28 cellular contexts compared by ENCODE assay signal in genomic region chrX:47571896-47572295, GRCh38. TPM values are rescaled to one million over a fixed set of nuclear protein-coding genes. Genes with fewer than 3 reads are reported as not detected.
"Had no signal": no experiment of that assay in that cellular context is flagged by ENCODE, and none has a peak within 500 bp of the region (broad histone marks: within the 10 kb centered on the region; RNA-seq: fewer than 3 reads in every experiment).

No MANE protein-coding gene starts in this region.

- H3K27ac Mint-ChIP-seq: activated CD8-positive, alpha-beta memory T cell treated with anti-CD3 and anti-CD28 coated beads, Interleukin-2, amount 10 ng/mL, durations not matched to agents 7 days and 5 days; activated CD8-positive, alpha-beta T cell treated with anti-CD3 and anti-CD28 coated beads, Interleukin-2, amount 10 ng/mL, durations not matched to agents 7 days and 5 days; activated naive CD4-positive, alpha-beta T cell treated with anti-CD3 and anti-CD28 coated beads, Interleukin-2, amount 50 U/mL, for 24 hours; activated naive CD8-positive, alpha-beta T cell treated with anti-CD3 and anti-CD28 coated beads, Interleukin-2, amount 50 U/mL, for 24 hours; activated T-helper 2 cell treated with anti-CD3 and anti-CD28 coated beads, Interferon-gamma antibody, Interleukin-2, Interleukin-4, amounts not matched to agents 10 μg/mL and 5 μg/mL and 100 μg/mL, durations not matched to agents 14 hours and 24 hours and 36 hours; type B pancreatic cell had no signal

- DNase-seq: activated CD8-positive, alpha-beta memory T cell treated with anti-CD3 and anti-CD28 coated beads, Interleukin-2, amount 10 ng/mL, durations not matched to agents 7 days and 5 days; activated CD8-positive, alpha-beta T cell treated with anti-CD3 and anti-CD28 coated beads, Interleukin-2, amount 10 ng/mL, durations not matched to agents 7 days and 5 days; activated naive CD8-positive, alpha-beta T cell treated with anti-CD3 and anti-CD28 coated beads, Interleukin-2, amount 50 U/mL, for 24 hours; activated T-cell treated with anti-CD3 and anti-CD28 coated beads, Interleukin-2, amount 50 U/mL, for 48 hours; dermis blood vessel endothelial cell; effector CD4-positive, alpha-beta T cell; erythroblast; gastrocnemius medialis; glutamatergic neuron; left ventricle myocardium inferior; mesendoderm; mucosa of descending colon; ovary; stimulated activated CD4-positive, alpha-beta T cell treated with anti-CD3 and anti-CD28 coated beads, Interleukin-12 subunit alpha, Interleukin-12 subunit beta, amount 100 ng/mL, for 4 hours; stimulated activated CD4-positive, alpha-beta T cell treated with anti-CD3 and anti-CD28 coated beads, Interleukin-4, amount 100 ng/mL, for 1 hour; stimulated activated naive CD8-positive, alpha-beta T cell treated with anti-CD3 and anti-CD28 coated beads, Interleukin-15, amount 100 ng/mL, for 72 hours; substantia nigra; T-helper 2 cell had no signal

- H3K27me3 ChIP-seq: gastrocnemius medialis, ovary, vagina had no signal

- H3K4me3 ChIP-seq: gastrocnemius medialis, left ventricle myocardium inferior, lung, mucosa of descending colon, ovary, skin epidermis, vagina had no signal

- H3K9me3 ChIP-seq: gastrocnemius medialis, left ventricle myocardium inferior, mucosa of descending colon, ovary, vagina had no signal

- FAIRE-seq: bronchial epithelial cell, colon had no signal

- ATAC-seq: activated CD8-positive, alpha-beta memory T cell treated with anti-CD3 and anti-CD28 coated beads, Interleukin-2, amount 10 ng/mL, durations not matched to agents 7 days and 5 days; activated CD8-positive, alpha-beta T cell treated with anti-CD3 and anti-CD28 coated beads, Interleukin-2, amount 10 ng/mL, durations not matched to agents 7 days and 5 days; activated naive CD8-positive, alpha-beta T cell treated with anti-CD3 and anti-CD28 coated beads, Interleukin-2, amount 50 U/mL, for 24 hours; gastrocnemius medialis; mucosa of descending colon; sciatic nerve; stimulated activated naive CD8-positive, alpha-beta T cell treated with anti-CD3 and anti-CD28 coated beads, Interleukin-15, amount 100 ng/mL, for 72 hours had no signal

- H3K4me3 Mint-ChIP-seq: activated CD8-positive, alpha-beta memory T cell treated with anti-CD3 and anti-CD28 coated beads, Interleukin-2, amount 10 ng/mL, durations not matched to agents 7 days and 5 days; activated CD8-positive, alpha-beta T cell treated with anti-CD3 and anti-CD28 coated beads, Interleukin-2, amount 10 ng/mL, durations not matched to agents 7 days and 5 days; activated naive CD4-positive, alpha-beta T cell treated with anti-CD3 and anti-CD28 coated beads, Interleukin-2, amount 50 U/mL, for 24 hours; activated naive CD8-positive, alpha-beta T cell treated with anti-CD3 and anti-CD28 coated beads, Interleukin-2, amount 50 U/mL, for 24 hours; stimulated activated naive CD8-positive, alpha-beta T cell treated with anti-CD3 and anti-CD28 coated beads, Interleukin-15, amount 100 ng/mL, for 72 hours; type B pancreatic cell had no signal

- H3K27ac ChIP-seq: gastrocnemius medialis, ovary, skin epidermis, vagina had no signal

- H3K27me3 Mint-ChIP-seq: activated CD8-positive, alpha-beta memory T cell treated with anti-CD3 and anti-CD28 coated beads, Interleukin-2, amount 10 ng/mL, durations not matched to agents 7 days and 5 days; progenitor cell of endocrine pancreas; stimulated activated naive CD8-positive, alpha-beta T cell treated with anti-CD3 and anti-CD28 coated beads, Interleukin-15, amount 100 ng/mL, for 72 hours; type B pancreatic cell had no signal

- H3K36me3 ChIP-seq: ovary had no signal

- H3K9me3 Mint-ChIP-seq: activated naive CD4-positive, alpha-beta T cell treated with anti-CD3 and anti-CD28 coated beads, Interleukin-2, amount 50 U/mL, for 24 hours; activated naive CD8-positive, alpha-beta T cell treated with anti-CD3 and anti-CD28 coated beads, Interleukin-2, amount 50 U/mL, for 24 hours; activated T-helper 2 cell treated with anti-CD3 and anti-CD28 coated beads, Interferon-gamma antibody, Interleukin-2, Interleukin-4, amounts not matched to agents 10 μg/mL and 5 μg/mL and 100 μg/mL, durations not matched to agents 14 hours and 24 hours and 36 hours; stimulated activated naive CD8-positive, alpha-beta T cell treated with anti-CD3 and anti-CD28 coated beads, Interleukin-15, amount 100 ng/mL, for 72 hours; type B pancreatic cell had no signal

- H3K4me1 ChIP-seq: gastrocnemius medialis, vagina had no signal

RNA-seq across cellular contexts. Expression of gene SYN1, which starts 47.8 kb away (rescaled TPM):
- total RNA-seq: dermis blood vessel endothelial cell had no signal
